20 cellular contexts compared by ENCODE assay signal in genomic region chrX:13760428-13760827, GRCh38. TPM values are rescaled to one million over a fixed set of nuclear protein-coding genes. Genes with fewer than 3 reads are reported as not detected.
DNase-seq lines count a peak whose midpoint lies in the region; ATAC-seq and TF ChIP-seq lines count a peak whose summit lies in the region.
"Had no signal": no experiment of that assay in that cellular context is flagged by ENCODE, and none has a peak within 500 bp of the region (broad histone marks: within the 10 kb centered on the region; RNA-seq: fewer than 3 reads in every experiment).

No MANE protein-coding gene starts in this region.

- no peaks in the 10 kb centered on the region for H3K27me3 ChIP-seq in cardiac muscle cell
- H3K27me3 ChIP-seq in heart right ventricle, result no peaks in the 10 kb centered on the region
- H3K27me3 ChIP-seq in OCI-LY3 (ENCODE audit: low read depth, low read length), result no peaks in the 10 kb centered on the region
- H3K27me3 ChIP-seq in mammary epithelial cell (ENCODE audit: insufficient read depth, low read length), result no peaks in the 10 kb centered on the region
- no peaks in the 10 kb centered on the region for H3K27me3 ChIP-seq in upper lobe of right lung
- H3K27me3 ChIP-seq: SJCRH30 had no signal

- peaks cover 80% of the 10 kb centered on the region for H3K36me3 ChIP-seq in cardiac muscle cell
- H3K36me3 ChIP-seq in heart right ventricle, result peaks cover 0 to 72% (median 16%) of the 10 kb centered on the region in 9 donors
- H3K36me3 ChIP-seq in OCI-LY3 (replicated peaks; ENCODE audit: low read depth, low read length), result peaks cover 50% of the 10 kb centered on the region
- peaks cover 47% of the 10 kb centered on the region for H3K36me3 ChIP-seq in mammary epithelial cell (ENCODE audit: insufficient read depth, low read length)
- peaks cover 12% of the 10 kb centered on the region for H3K36me3 ChIP-seq in upper lobe of right lung

- H3K9me3 ChIP-seq in cardiac muscle cell (ENCODE audit: low read depth) (no peaks in the 10 kb centered on the region), heart right ventricle (no peaks in the 10 kb centered on the region), OCI-LY3 (ENCODE audit: insufficient read depth, low read length) (no peaks in the 10 kb centered on the region), mammary epithelial cell (replicated peaks; ENCODE audit: insufficient read depth, low read length) (no peaks in the 10 kb centered on the region), upper lobe of right lung (no peaks in the 10 kb centered on the region)
- H3K9me3 ChIP-seq: SJCRH30 had no signal

- H3K9ac ChIP-seq in OCI-LY3 (ENCODE audit: low read length) (peak overlapping the region; percentile 48; the same call in 1 of the 2 replicates), mammary epithelial cell (ENCODE audit: insufficient read depth, low read length) (no peak overlapping the region)

- WGBS in heart right ventricle, 2 donors, result 70 to 74% methylated on average over 13 of the region's 13 CpGs
- 88% methylated on average over 13 of the region's 13 CpGs for WGBS in mammary epithelial cell (ENCODE audit: low coverage, missing lambda C conversion rate)

- H3K79me2 ChIP-seq in OCI-LY3 (ENCODE audit: low read length) (peaks cover 6% of the 10 kb centered on the region), mammary epithelial cell (ENCODE audit: insufficient read depth, low read length) (no peaks in the 10 kb centered on the region)

- H2AFZ ChIP-seq in OCI-LY3 (ENCODE audit: low read depth, low read length) (no peak overlapping the region), mammary epithelial cell (ENCODE audit: low read depth, low read length) (no peak overlapping the region)
- H2AFZ ChIP-seq: PC-9 had no signal

- H3K27ac ChIP-seq in cardiac muscle cell (peak overlapping the region; percentile 32), heart right ventricle (no peak overlapping the region), OCI-LY3 (ENCODE audit: low read length) (peak overlapping the region; percentile 98), mammary epithelial cell (ENCODE audit: insufficient read depth, low read depth, low read length) (no peak overlapping the region), upper lobe of right lung (peak overlapping the region; percentile 17)
- H3K27ac ChIP-seq: C4-2B, PC-9, RWPE1, SJCRH30 had no signal

- no peak overlapping the region for H3K4me3 ChIP-seq in cardiac muscle cell
- no peak overlapping the region for H3K4me3 ChIP-seq in heart right ventricle
- peak overlapping the region; percentile 35; the same call in 1 of the 2 replicates for H3K4me3 ChIP-seq in OCI-LY3 (ENCODE audit: low read length)
- H3K4me3 ChIP-seq in mammary epithelial cell (replicated peaks in 1 of 3; ENCODE audit: insufficient read depth in 1 of 3, low read depth in 2 of 3, low read length in 3 of 3), result no peak overlapping the region
- no peak overlapping the region for H3K4me3 ChIP-seq in upper lobe of right lung
- H3K4me3 ChIP-seq: PC-9, SJCRH30 had no signal

- H4K20me1 ChIP-seq in OCI-LY3 (ENCODE audit: insufficient read depth, low read length) (no peaks in the 10 kb centered on the region), mammary epithelial cell (ENCODE audit: insufficient read depth, low read length) (no peaks in the 10 kb centered on the region)

- in situ Hi-C loops in mammary epithelial cell (cut with MboI; ENCODE audit: low sequenced_read_pairs in 2 of 2), result no loop called here

- H3K4me2 ChIP-seq in OCI-LY3 (ENCODE audit: low read length) (peak overlapping the region; percentile 70), mammary epithelial cell (ENCODE audit: insufficient read depth, low read depth, low read length) (no peak overlapping the region)
- H3K4me2 ChIP-seq: PC-9 had no signal

- dilution Hi-C loops in mammary epithelial cell (cut with HindIII; ENCODE audit: low sequenced_read_pairs), result no loop called here

- CTCF ChIA-PET in mammary epithelial cell (lab: Charles Lee; ENCODE audit: low non-redundant PET), result no interaction called here

- peak in 1 of 2 donors; percentile 19 for DNase-seq in cardiac muscle cell (ENCODE audit: low read depth in 1 of 2, low spot score in 1 of 2)
- no peak for DNase-seq in heart right ventricle
- no peak for DNase-seq in mammary epithelial cell
- DNase-seq in upper lobe of right lung, result no peak
- DNase-seq in activated CD4-positive, alpha-beta T cell treated with anti-CD3 and anti-CD28 coated beads for 48 hours, result no peak
- DNase-seq in NCI-H69 (lab: John Stamatoyannopoulos, UW), result no peak
- DNase-seq: H7, Karpas-422, MM.1S, NCI-H1105, NCI-H1694, NCI-H2081 treated with DMSO at 0.1 percent for 48 hours, NCI-H82, PC-9, SJCRH30 had no signal

- BruUV-seq in mammary epithelial cell (replicated peaks; lab: Mats Ljungman, UMichigan), result TSS peak; percentile 60

- H3K4me1 ChIP-seq in cardiac muscle cell (ENCODE audit: low read depth), result peaks cover 4% of the 10 kb centered on the region
- peaks cover 0 to 31% (median 23%) of the 10 kb centered on the region in 9 donors for H3K4me1 ChIP-seq in heart right ventricle
- H3K4me1 ChIP-seq in OCI-LY3 (ENCODE audit: low read length), result peaks cover 82% of the 10 kb centered on the region
- no peaks in the 10 kb centered on the region for H3K4me1 ChIP-seq in mammary epithelial cell (ENCODE audit: insufficient read depth, low read length)
- peaks cover 16% of the 10 kb centered on the region for H3K4me1 ChIP-seq in upper lobe of right lung
- H3K4me1 ChIP-seq: SJCRH30 had no signal

- no peak for ATAC-seq in heart right ventricle
- ATAC-seq in upper lobe of right lung, result no peak
- ATAC-seq in HG02885 (IDR thresholded peaks at IDR 0.05; ENCODE audit: poor library complexity, unreplicated experiment), result no peak

- intact Hi-C loops in heart right ventricle (cut with DNase I) (loop anchor here in 2 of 10 donors (5.0 to 10.0 kb wide), 2 partner anchors 108 to 274 kb away; partner anchors contain the start of gene TCEANC (in 1 of the 2)), mammary epithelial cell (cut with micrococcal nuclease) (no loop called here), upper lobe of right lung (cut with DNase I) (no loop called here)

- TF ChIP-seq CTCF in cardiac muscle cell (IDR thresholded peaks at IDR 0.05; ENCODE audit: low read depth, low read length) (no peak), heart right ventricle (IDR thresholded peaks at IDR 0.05) (no peak), OCI-LY3 (IDR thresholded peaks at IDR 0.05; ENCODE audit: low read depth, low read length) (no peak), mammary epithelial cell (conservative IDR thresholded peaks at IDR 0.05 in 1 of 2, IDR thresholded peaks at IDR 0.05 in 1 of 2; ENCODE audit: extremely low read depth in 1 of 2, insufficient read depth in 1 of 2, low read depth in 1 of 2, low read length in 2 of 2) (no peak), upper lobe of right lung (IDR thresholded peaks at IDR 0.05) (no peak)

RNA-seq across cellular contexts. Expression of gene OFD1, which starts 25.9 kb away (rescaled TPM):
- total RNA-seq in cardiac muscle cell, result 45.0 and 46.6 TPM in 2 replicates
- polyA plus RNA-seq in cardiac muscle cell, result 48.0 and 69.7 TPM in 2 replicates
- total RNA-seq in heart right ventricle, result 10 to 100 TPM in 1 of 10 donors, 1 to 10 TPM in 9; 7.8 to 11.4 (median 9.2) TPM
- polyA plus RNA-seq in heart right ventricle, result 10 to 100 TPM in 1 of 2 donors, 1 to 10 TPM in 1; 7.6 to 51.5 TPM
- total RNA-seq in mammary epithelial cell, result 10 to 100 TPM; 39.3 to 42.0 TPM
- polyA plus RNA-seq in mammary epithelial cell, result 12.5 TPM
- 3.2 TPM for polyA minus RNA-seq in mammary epithelial cell
- total RNA-seq in upper lobe of right lung, result 36.5 TPM

RNA-seq across cellular contexts. Expression of gene TRAPPC2, which starts 26.0 kb away (rescaled TPM):
- 22.4 and 25.2 TPM in 2 replicates for total RNA-seq in cardiac muscle cell
- polyA plus RNA-seq in cardiac muscle cell, result 27.9 and 35.1 TPM in 2 replicates
- 1 to 10 TPM; 4.9 to 9.3 (median 6.1) TPM for total RNA-seq in heart right ventricle
- polyA plus RNA-seq in heart right ventricle, result 1 to 10 TPM; 3.8 to 5.5 TPM
- 10 to 100 TPM; 25.3 to 31.2 TPM for total RNA-seq in mammary epithelial cell
- polyA plus RNA-seq in mammary epithelial cell, result 13.9 TPM
- polyA minus RNA-seq in mammary epithelial cell, result 20.3 TPM
- total RNA-seq in upper lobe of right lung, result 16.6 TPM

RNA-seq across cellular contexts. Expression of gene GPM6B, which starts 56.5 kb away (rescaled TPM):
- total RNA-seq in cardiac muscle cell, result 3.4 and 6.1 TPM in 2 replicates
- polyA plus RNA-seq in cardiac muscle cell, result 8.7 and 16.4 TPM in 2 replicates
- total RNA-seq in heart right ventricle, result 1 to 10 TPM in 9 of 10 donors, under 1 TPM in 1; 0.94 to 7.8 (median 2.6) TPM
- polyA plus RNA-seq in heart right ventricle, result 1 to 10 TPM; 4.3 to 5.0 TPM
- 100 to 1,000 TPM in 1 of 2 donors, 1 to 10 TPM in 1; 4.0 to 146 TPM for total RNA-seq in mammary epithelial cell
- polyA plus RNA-seq in mammary epithelial cell, result 152 TPM
- 268 TPM for polyA minus RNA-seq in mammary epithelial cell
- total RNA-seq in upper lobe of right lung, result 37.1 TPM
- total RNA-seq: HT-29, PC-9 had no signal

Comparison
In these comparisons a context has a peak if more than half of its experiments do, and no peak if none do; other contexts are left out.
1. H3K27ac ChIP-seq: peak in cardiac muscle cell (single experiment), OCI-LY3 (single experiment) and upper lobe of right lung (single experiment); none in heart right ventricle (0 of 10) and mammary epithelial cell (single experiment).